1 cellular context compared by ENCODE assay signal in genomic region chr12:11595080-11595479, GRCh38.
TF ChIP-seq lines count a peak whose summit lies in the region.

No MANE protein-coding gene starts in this region.

TF ChIP-seq in H1, 55 proteins besides CTCF, POLR2A, EP300 and RAD21 (continued from another document):
- no peak for TF ChIP-seq SUZ12 (IDR thresholded peaks at IDR 0.05; ENCODE audit: low read length)
- TF ChIP-seq RFX5 (IDR thresholded peaks at IDR 0.05; ENCODE audit: borderline replicate concordance, low read depth, low read length) = no peak
- no peak for TF ChIP-seq NANOG (IDR thresholded peaks at IDR 0.05; ENCODE audit: insufficient read depth, low read depth, low read length, poor library complexity, severe bottlenecking)
